Comparison of ENCODE assay signal across 1 cellular context in genomic region chr19:49916839-49917733, GRCh38.
TF ChIP-seq lines count a peak whose summit lies in the region.

No MANE protein-coding gene starts in this region.

TF ChIP-seq in K562, 482 proteins besides CTCF, POLR2A, EP300 and RAD21:
- TF ChIP-seq LEF1 (IDR thresholded peaks at IDR 0.05) (no peak), ZSCAN29 (IDR thresholded peaks at IDR 0.05) (no peak), ZBTB33 (CRISPR knock-in tag; IDR thresholded peaks at IDR 0.05) (peak; percentile 77)
